In genomic region chr11:72578991-72579815, GRCh38 we compare ENCODE assay signal across 28 cellular contexts.
A peak's percentile ranks its signal among the peaks of the same experiment; 100 is the strongest.
DNase-seq lines count a peak whose midpoint lies in the region; ATAC-seq, FAIRE-seq and TF ChIP-seq lines count a peak whose summit lies in the region.
"Had no signal": no experiment of that assay in that cellular context is flagged by ENCODE, and none has a peak within 500 bp of the region (broad histone marks: within the 10 kb centered on the region; RNA-seq: fewer than 3 reads in every experiment).

No MANE protein-coding gene starts in this region.

- H3K4me2 ChIP-seq in Karpas-422 (ENCODE audit: low read depth, low read length, poor library complexity, severe bottlenecking) = peak overlapping the region; percentile 4
- H3K4me2 ChIP-seq in HepG2 (ENCODE audit: low read depth, low read length) = no peak overlapping the region

- TF ChIP-seq EP300 in HepG2 (IDR thresholded peaks at IDR 0.05; ENCODE audit: low read depth in 2 of 2, low read length in 2 of 2) = no peak
- TF ChIP-seq EP300 in HepG2 (CRISPR knock-in tag; IDR thresholded peaks at IDR 0.05; ENCODE audit: borderline replicate concordance) = no peak

- H3K27me3 Mint-ChIP-seq in stimulated activated naive CD8-positive, alpha-beta T cell treated with anti-CD3 and anti-CD28 coated beads, Interleukin-15, amount 100 ng/mL, for 72 hours = peaks cover 18% of the 10 kb centered on the region

- H3K9ac ChIP-seq in Karpas-422 (ENCODE audit: low read length) = no peak overlapping the region
- H3K9ac ChIP-seq in HepG2 (ENCODE audit: insufficient read depth, low read depth, low read length) = no peak overlapping the region

- DNase-seq in Right ventricle myocardium superior = peak; percentile 35
- no peak for DNase-seq in heart left ventricle
- DNase-seq in Karpas-422 = no peak
- DNase-seq in HepG2 (ENCODE audit: low spot score) = no peak
- DNase-seq in upper lobe of right lung = peak; percentile 52
- DNase-seq in stimulated activated naive CD8-positive, alpha-beta T cell treated with anti-CD3 and anti-CD28 coated beads, Interleukin-15, amount 100 ng/mL, for 72 hours = no peak
- DNase-seq in stimulated activated CD4-positive, alpha-beta T cell treated with anti-CD3 and anti-CD28 coated beads, Interleukin-12 subunit alpha, Interleukin-12 subunit beta, amount 100 ng/mL, for 4 hours = no peak
- DNase-seq: activated CD4-positive, alpha-beta T cell treated with anti-CD3 and anti-CD28 coated beads, Interleukin-2, amount 10 ng/mL, durations not matched to agents 7 days and 5 days; activated naive CD4-positive, alpha-beta T cell; activated T-cell treated with anti-CD3 and anti-CD28 coated beads, Interleukin-2, amount 50 U/mL, for 4 hours; C1 segment of cervical spinal cord; COR-L47; IMR-90; mucosa of descending colon; NCI-H146; NCI-H2107; NCI-H345; small intestine; stimulated activated CD4-positive, alpha-beta T cell treated with anti-CD3 and anti-CD28 coated beads, Interleukin-1b, Interleukin-23, amount 100 ng/mL, for 48 hours; stimulated activated naive CD4-positive, alpha-beta T cell treated with Interleukin-2 at 50 U/mL for 16 hours; T-cell; WERI-Rb-1 had no signal

- CTCF ChIA-PET in HepG2 (lab: Yijun Ruan, JAX; ENCODE audit: low intra/inter-chr PET ratio, low total read pairs) = no interaction called here

- POLR2A ChIA-PET in HepG2 (lab: Yijun Ruan, JAX) = no interaction called here

- in situ Hi-C loops in HepG2 (cut with HindIII; ENCODE audit: extremely low pct_ligation_motif_present, low pct_unique_long_range_greater_than_20kb) = loop anchor here (5.0 kb wide), 1 partner anchor 107 kb away; no protein-coding TSS in a partner anchor

- no peaks in the 10 kb centered on the region for H3K9me2 ChIP-seq in Karpas-422 (replicated peaks; ENCODE audit: insufficient read depth, low read length)

- BruUV-seq in HepG2 (replicated peaks; lab: Mats Ljungman, UMichigan) = no TSS peak

- no peaks in the 10 kb centered on the region for H3K9me3 Mint-ChIP-seq in stimulated activated naive CD8-positive, alpha-beta T cell treated with anti-CD3 and anti-CD28 coated beads, Interleukin-15, amount 100 ng/mL, for 72 hours
- H3K9me3 Mint-ChIP-seq: activated CD4-positive, alpha-beta T cell treated with anti-CD3 and anti-CD28 coated beads, Interleukin-2, amount 10 ng/mL, durations not matched to agents 7 days and 5 days; activated T-cell treated with anti-CD3 and anti-CD28 coated beads, Interleukin-2, amount 50 U/mL, for 4 hours; nephron; T-cell had no signal

- H3K9me3 ChIP-seq in heart left ventricle (no peaks in the 10 kb centered on the region), Karpas-422 (ENCODE audit: low read length) (no peaks in the 10 kb centered on the region), HepG2 (ENCODE audit: low read length) (no peaks in the 10 kb centered on the region), upper lobe of right lung (no peaks in the 10 kb centered on the region)
- H3K9me3 ChIP-seq: gastrocnemius medialis, mucosa of descending colon, thoracic aorta, vagina had no signal

- no peaks in the 10 kb centered on the region for H4K20me1 ChIP-seq in Karpas-422 (ENCODE audit: insufficient read depth, low read depth, low read length)
- no peaks in the 10 kb centered on the region for H4K20me1 ChIP-seq in HepG2 (ENCODE audit: insufficient read depth, low read length)

- H3K4me3 Mint-ChIP-seq in stimulated activated naive CD8-positive, alpha-beta T cell treated with anti-CD3 and anti-CD28 coated beads, Interleukin-15, amount 100 ng/mL, for 72 hours = no peak overlapping the region
- H3K4me3 Mint-ChIP-seq: activated CD4-positive, alpha-beta T cell treated with anti-CD3 and anti-CD28 coated beads, Interleukin-2, amount 10 ng/mL, durations not matched to agents 7 days and 5 days; activated T-cell treated with anti-CD3 and anti-CD28 coated beads, Interleukin-2, amount 50 U/mL, for 4 hours; nephron; T-cell had no signal

- TF ChIP-seq RAD21 in HepG2 (CRISPR knock-in tag; IDR thresholded peaks at IDR 0.05) = no peak

- H3K27me3 ChIP-seq in heart left ventricle = peaks cover 0 to under 1% (median 0%) of the 10 kb centered on the region in 9 donors
- H3K27me3 ChIP-seq in Karpas-422 (ENCODE audit: low read length) = no peaks in the 10 kb centered on the region
- H3K27me3 ChIP-seq in HepG2 (ENCODE audit: control insufficient read depth in 1 of 2, insufficient read depth in 2 of 2, low read length in 2 of 2) = peaks cover 3 to 42% of the 10 kb centered on the region in 2 experiments; a peak in 3 of 5 replicates
- H3K27me3 ChIP-seq in upper lobe of right lung = peaks cover 1% of the 10 kb centered on the region
- H3K27me3 ChIP-seq: gastrocnemius medialis, vagina had no signal

- H3K27ac Mint-ChIP-seq in stimulated activated naive CD8-positive, alpha-beta T cell treated with anti-CD3 and anti-CD28 coated beads, Interleukin-15, amount 100 ng/mL, for 72 hours = peak overlapping the region in 1 of 2 donors; percentile 52
- H3K27ac Mint-ChIP-seq: activated CD4-positive, alpha-beta T cell treated with anti-CD3 and anti-CD28 coated beads, Interleukin-2, amount 10 ng/mL, durations not matched to agents 7 days and 5 days; nephron; T-cell had no signal

- H2AFZ ChIP-seq in Karpas-422 (ENCODE audit: low read length) = no peak overlapping the region
- H2AFZ ChIP-seq in HepG2 (ENCODE audit: low read length) = no peak overlapping the region

- 79 to 93% (median 86%) methylated on average over 9 to 13 of the region's 13 CpGs for WGBS in heart left ventricle, 4 donors
- WGBS in HepG2 (ENCODE audit: low lambda C conversion rate) = 25% methylated on average over 6 of the region's 13 CpGs

- H3K4me1 ChIP-seq in heart left ventricle (peaks cover 0 to 4% (median 0%) of the 10 kb centered on the region in 12 donors), Karpas-422 (ENCODE audit: low read length) (peaks cover 26% of the 10 kb centered on the region), HepG2 (ENCODE audit: insufficient read depth, low read length) (peaks cover 10% of the 10 kb centered on the region; the same call in 1 of the 2 replicates), upper lobe of right lung (no peaks in the 10 kb centered on the region)
- H3K4me1 ChIP-seq: gastrocnemius medialis had no signal

- H3K4me3 ChIP-seq in heart left ventricle = no peak overlapping the region
- no peak overlapping the region for H3K4me3 ChIP-seq in Karpas-422 (ENCODE audit: low read length)
- H3K4me3 ChIP-seq in HepG2 (replicated peaks in 1 of 3; ENCODE audit: insufficient read depth in 1 of 3, low read depth in 2 of 3, low read length in 3 of 3) = no peak overlapping the region
- H3K4me3 ChIP-seq in upper lobe of right lung = no peak overlapping the region
- H3K4me3 ChIP-seq: gastrocnemius medialis, mucosa of descending colon, thoracic aorta, vagina had no signal

- H3K36me3 ChIP-seq in heart left ventricle (peaks cover 0 to 61% (median 8%) of the 10 kb centered on the region in 9 donors), Karpas-422 (ENCODE audit: insufficient read depth, low read length) (no peaks in the 10 kb centered on the region), HepG2 (replicated peaks in 1 of 2; ENCODE audit: control insufficient read depth in 1 of 2, insufficient read depth in 2 of 2, low read length in 2 of 2) (no peaks in the 10 kb centered on the region), upper lobe of right lung (no peaks in the 10 kb centered on the region)
- H3K36me3 ChIP-seq: thoracic aorta, vagina had no signal

- H3K4me1 Mint-ChIP-seq in stimulated activated naive CD8-positive, alpha-beta T cell treated with anti-CD3 and anti-CD28 coated beads, Interleukin-15, amount 100 ng/mL, for 72 hours = peaks cover under 1% of the 10 kb centered on the region

- TF ChIP-seq CTCF in heart left ventricle (IDR thresholded peaks at IDR 0.05) = no peak
- TF ChIP-seq CTCF in HepG2 (CRISPR knock-in tag; IDR thresholded peaks at IDR 0.05) = no peak
- no peak for TF ChIP-seq CTCF in upper lobe of right lung (IDR thresholded peaks at IDR 0.05)

- TF ChIP-seq POLR2A in heart left ventricle (IDR thresholded peaks at IDR 0.05) (no peak), HepG2 (IDR thresholded peaks at IDR 0.05; ENCODE audit: insufficient read depth in 1 of 2, low read depth in 2 of 2, low read length in 2 of 2) (no peak)

- ATAC-seq in Right ventricle myocardium superior (ENCODE audit: poor library complexity) (no peak), heart left ventricle (no peak), HepG2 (no peak), upper lobe of right lung (no peak), GM21723 (IDR thresholded peaks at IDR 0.05; ENCODE audit: unreplicated experiment) (no peak)
- ATAC-seq in stimulated activated naive CD8-positive, alpha-beta T cell treated with anti-CD3 and anti-CD28 coated beads, Interleukin-15, amount 100 ng/mL, for 72 hours = no peak
- ATAC-seq: activated T-cell treated with anti-CD3 and anti-CD28 coated beads, Interleukin-2, amount 50 U/mL, for 4 hours; gastrocnemius medialis; HCT116; mucosa of descending colon; T-cell had no signal

- intact Hi-C loops in Right ventricle myocardium superior (cut with DNase I) = no loop called here
- intact Hi-C loops in heart left ventricle (cut with DNase I) = no loop called here
- intact Hi-C loops in HepG2 (cut with micrococcal nuclease; ENCODE audit: unreplicated experiment) = no loop called here
- intact Hi-C loops in upper lobe of right lung (cut with DNase I) = loop anchor here (10.0 kb wide), 1 partner anchor 104 kb away; no protein-coding TSS in a partner anchor

- no peak overlapping the region for H3K27ac ChIP-seq in heart left ventricle
- no peak overlapping the region for H3K27ac ChIP-seq in Karpas-422 (ENCODE audit: low read length)
- no peak overlapping the region for H3K27ac ChIP-seq in HepG2 (ENCODE audit: extremely low read length, insufficient read depth, low read length)
- H3K27ac ChIP-seq in upper lobe of right lung = no peak overlapping the region
- H3K27ac ChIP-seq: gastrocnemius medialis, thoracic aorta, vagina, WERI-Rb-1 had no signal

- no peaks in the 10 kb centered on the region for H3K79me2 ChIP-seq in Karpas-422 (ENCODE audit: low read length)
- H3K79me2 ChIP-seq in HepG2 (ENCODE audit: insufficient read depth, low read length) = no peaks in the 10 kb centered on the region

- no peak for FAIRE-seq in HepG2 (lab: Jason Lieb, UNC)
- FAIRE-seq: small intestine had no signal

TF ChIP-seq in HepG2, 621 proteins besides CTCF, POLR2A, EP300 and RAD21 (continues in another document):
- TF ChIP-seq FOXA1 (IDR thresholded peaks at IDR 0.05) (no peak), FOXA1 (CRISPR knock-in tag; IDR thresholded peaks at IDR 0.05) (no peak), ZNF768 (CRISPR knock-in tag; IDR thresholded peaks at IDR 0.05) (0 out of 2 replicates have a peak, but pooled peaks have one; percentile 18)

Comparison
In these comparisons a context has a peak if more than half of its experiments do, and no peak if none do; other contexts are left out.
1. DNase-seq: peak in Right ventricle myocardium superior (single experiment) and upper lobe of right lung (single experiment); none in heart left ventricle (0 of 5), Karpas-422 (single experiment), HepG2 (single experiment), stimulated activated naive CD8-positive, alpha-beta T cell treated with anti-CD3 and anti-CD28 coated beads, Interleukin-15, amount 100 ng/mL, for 72 hours (0 of 2) and stimulated activated CD4-positive, alpha-beta T cell treated with anti-CD3 and anti-CD28 coated beads, Interleukin-12 subunit alpha, Interleukin-12 subunit beta, amount 100 ng/mL, for 4 hours (single experiment).